In genomic region chr7:13673290-13673689, GRCh38 we compare ENCODE assay signal across 30 cellular contexts.
"Had no signal": no experiment of that assay in that cellular context is flagged by ENCODE, and none has a peak within 500 bp of the region (broad histone marks: within the 10 kb centered on the region; RNA-seq: fewer than 3 reads in every experiment).

No MANE protein-coding gene starts in this region.

- H3K36me3 ChIP-seq: ascending aorta, breast epithelium, cardiac muscle cell, esophagus squamous epithelium, gastroesophageal sphincter had no signal

- H3K27me3 Mint-ChIP-seq: activated CD4-positive, alpha-beta T cell treated with anti-CD3 and anti-CD28 coated beads for 36 hours; activated CD4-positive, alpha-beta T cell treated with anti-CD3 and anti-CD28 coated beads, Interleukin-2, amount 10 ng/mL, durations not matched to agents 24 days and 14 days; activated naive CD4-positive, alpha-beta T cell treated with anti-CD3 and anti-CD28 coated beads, Interleukin-2, amount 10 ng/mL, durations not matched to agents 7 days and 5 days; activated naive CD8-positive, alpha-beta T cell treated with anti-CD3 and anti-CD28 coated beads, Interleukin-2, amount 10 ng/mL, durations not matched to agents 7 days and 5 days; activated T-cell treated with anti-CD3 and anti-CD28 coated beads, Interleukin-2, amount 50 U/mL, for 24 hours; dendritic cell treated with granulocyte-macrophage colony-stimulating factor and Interleukin-4, amounts not matched to agents 40 ng/mL and 50 ng/mL, for 4 days had no signal

- H3K4me1 Mint-ChIP-seq: activated CD4-positive, alpha-beta T cell treated with anti-CD3 and anti-CD28 coated beads for 36 hours; activated CD4-positive, alpha-beta T cell treated with anti-CD3 and anti-CD28 coated beads, Interleukin-2, amount 10 ng/mL, durations not matched to agents 24 days and 14 days; activated naive CD4-positive, alpha-beta T cell treated with anti-CD3 and anti-CD28 coated beads, Interleukin-2, amount 10 ng/mL, durations not matched to agents 7 days and 5 days; activated naive CD8-positive, alpha-beta T cell treated with anti-CD3 and anti-CD28 coated beads, Interleukin-2, amount 10 ng/mL, durations not matched to agents 7 days and 5 days; brain had no signal

- H3K4me1 ChIP-seq: ascending aorta, breast epithelium, esophagus squamous epithelium, gastroesophageal sphincter had no signal

- H3K27ac ChIP-seq: ascending aorta, breast epithelium, cardiac muscle cell, coronary artery, dorsolateral prefrontal cortex, epithelial cell of prostate, esophagus squamous epithelium, gastroesophageal sphincter had no signal

- H3K36me3 Mint-ChIP-seq: activated CD4-positive, alpha-beta memory T cell treated with anti-CD3 and anti-CD28 coated beads for 36 hours; activated naive CD4-positive, alpha-beta T cell treated with anti-CD3 and anti-CD28 coated beads, Interleukin-2, amount 10 ng/mL, durations not matched to agents 7 days and 5 days; activated naive CD8-positive, alpha-beta T cell treated with anti-CD3 and anti-CD28 coated beads, Interleukin-2, amount 10 ng/mL, durations not matched to agents 7 days and 5 days had no signal

- H3K4me3 Mint-ChIP-seq: activated CD4-positive, alpha-beta memory T cell treated with anti-CD3 and anti-CD28 coated beads for 36 hours; activated CD4-positive, alpha-beta T cell treated with anti-CD3 and anti-CD28 coated beads for 36 hours; activated CD4-positive, alpha-beta T cell treated with anti-CD3 and anti-CD28 coated beads, Interleukin-2, amount 10 ng/mL, durations not matched to agents 24 days and 14 days; activated naive CD4-positive, alpha-beta T cell treated with anti-CD3 and anti-CD28 coated beads, Interleukin-2, amount 10 ng/mL, durations not matched to agents 7 days and 5 days; activated naive CD8-positive, alpha-beta T cell treated with anti-CD3 and anti-CD28 coated beads, Interleukin-2, amount 10 ng/mL, durations not matched to agents 7 days and 5 days; activated T-cell treated with anti-CD3 and anti-CD28 coated beads, Interleukin-2, amount 50 U/mL, for 24 hours; activated T-cell treated with anti-CD3 and anti-CD28 coated beads, Interleukin-2, amount 50 U/mL, for 72 hours; brain; dendritic cell treated with granulocyte-macrophage colony-stimulating factor and Interleukin-4, amounts not matched to agents 40 ng/mL and 50 ng/mL, for 4 days; effector memory CD8-positive, alpha-beta T cell had no signal

- H3K4me3 ChIP-seq: ascending aorta, breast epithelium, cardiac muscle cell, coronary artery, dorsolateral prefrontal cortex, esophagus squamous epithelium, gastroesophageal sphincter had no signal

- ATAC-seq: activated CD4-positive, alpha-beta T cell treated with anti-CD3 and anti-CD28 coated beads for 36 hours; activated naive CD4-positive, alpha-beta T cell treated with anti-CD3 and anti-CD28 coated beads, Interleukin-2, amount 50 U/mL, for 72 hours; activated T-cell treated with anti-CD3 and anti-CD28 coated beads, Interleukin-2, amount 50 U/mL, for 72 hours; effector memory CD8-positive, alpha-beta T cell; gastroesophageal sphincter had no signal

- DNase-seq: activated CD4-positive, alpha-beta memory T cell treated with anti-CD3 and anti-CD28 coated beads for 36 hours; activated CD4-positive, alpha-beta T cell treated with anti-CD3 and anti-CD28 coated beads for 36 hours; activated CD4-positive, alpha-beta T cell treated with anti-CD3 and anti-CD28 coated beads, Interleukin-2, amount 10 ng/mL, durations not matched to agents 24 days and 14 days; activated CD4-positive, CD25-positive, alpha-beta regulatory T cell; activated CD4-positive, CD25-positive, alpha-beta regulatory T cell treated with anti-CD3 and anti-CD28 coated beads, Interleukin-2, amount 50 U/mL, for 72 hours; activated CD8-positive, alpha-beta memory T cell treated with anti-CD3 and anti-CD28 coated beads, Interleukin-2, amount 50 U/mL, for 48 hours; activated gamma-delta T cell; activated naive CD4-positive, alpha-beta T cell; activated naive CD4-positive, alpha-beta T cell treated with anti-CD3 and anti-CD28 coated beads, Interleukin-2, amount 10 ng/mL, durations not matched to agents 7 days and 5 days; activated naive CD8-positive, alpha-beta T cell treated with anti-CD3 and anti-CD28 coated beads, Interleukin-2, amount 10 ng/mL, durations not matched to agents 7 days and 5 days; activated T-cell treated with anti-CD3 and anti-CD28 coated beads for 4 hours; activated T-cell treated with anti-CD3 and anti-CD28 coated beads, Interleukin-2, amount 50 U/mL, for 24 hours; activated T-cell treated with anti-CD3 and anti-CD28 coated beads, Interleukin-2, amount 50 U/mL, for 72 hours; central memory CD4-positive, alpha-beta T cell; cerebellar nuclear complex; effector CD4-positive, alpha-beta T cell; effector memory CD8-positive, alpha-beta T cell; esophagus squamous epithelium; foreskin melanocyte; T-helper 2 cell had no signal

- H3K27ac Mint-ChIP-seq: activated CD4-positive, alpha-beta memory T cell treated with anti-CD3 and anti-CD28 coated beads for 36 hours; activated CD4-positive, alpha-beta T cell treated with anti-CD3 and anti-CD28 coated beads for 36 hours; activated CD4-positive, alpha-beta T cell treated with anti-CD3 and anti-CD28 coated beads, Interleukin-2, amount 10 ng/mL, durations not matched to agents 24 days and 14 days; activated naive CD4-positive, alpha-beta T cell treated with anti-CD3 and anti-CD28 coated beads, Interleukin-2, amount 10 ng/mL, durations not matched to agents 7 days and 5 days; activated naive CD4-positive, alpha-beta T cell treated with anti-CD3 and anti-CD28 coated beads, Interleukin-2, amount 50 U/mL, for 72 hours; activated naive CD8-positive, alpha-beta T cell treated with anti-CD3 and anti-CD28 coated beads, Interleukin-2, amount 10 ng/mL, durations not matched to agents 7 days and 5 days; activated T-cell treated with anti-CD3 and anti-CD28 coated beads, Interleukin-2, amount 50 U/mL, for 24 hours; activated T-cell treated with anti-CD3 and anti-CD28 coated beads, Interleukin-2, amount 50 U/mL, for 72 hours; brain; dendritic cell treated with granulocyte-macrophage colony-stimulating factor and Interleukin-4, amounts not matched to agents 40 ng/mL and 50 ng/mL, for 4 days; effector memory CD8-positive, alpha-beta T cell had no signal

- H3K27me3 ChIP-seq: ascending aorta, breast epithelium, cardiac muscle cell, esophagus squamous epithelium, gastroesophageal sphincter had no signal

- H3K9me3 Mint-ChIP-seq: activated CD4-positive, alpha-beta T cell treated with anti-CD3 and anti-CD28 coated beads, Interleukin-2, amount 10 ng/mL, durations not matched to agents 24 days and 14 days had no signal
